In the genomic region with DNA sequence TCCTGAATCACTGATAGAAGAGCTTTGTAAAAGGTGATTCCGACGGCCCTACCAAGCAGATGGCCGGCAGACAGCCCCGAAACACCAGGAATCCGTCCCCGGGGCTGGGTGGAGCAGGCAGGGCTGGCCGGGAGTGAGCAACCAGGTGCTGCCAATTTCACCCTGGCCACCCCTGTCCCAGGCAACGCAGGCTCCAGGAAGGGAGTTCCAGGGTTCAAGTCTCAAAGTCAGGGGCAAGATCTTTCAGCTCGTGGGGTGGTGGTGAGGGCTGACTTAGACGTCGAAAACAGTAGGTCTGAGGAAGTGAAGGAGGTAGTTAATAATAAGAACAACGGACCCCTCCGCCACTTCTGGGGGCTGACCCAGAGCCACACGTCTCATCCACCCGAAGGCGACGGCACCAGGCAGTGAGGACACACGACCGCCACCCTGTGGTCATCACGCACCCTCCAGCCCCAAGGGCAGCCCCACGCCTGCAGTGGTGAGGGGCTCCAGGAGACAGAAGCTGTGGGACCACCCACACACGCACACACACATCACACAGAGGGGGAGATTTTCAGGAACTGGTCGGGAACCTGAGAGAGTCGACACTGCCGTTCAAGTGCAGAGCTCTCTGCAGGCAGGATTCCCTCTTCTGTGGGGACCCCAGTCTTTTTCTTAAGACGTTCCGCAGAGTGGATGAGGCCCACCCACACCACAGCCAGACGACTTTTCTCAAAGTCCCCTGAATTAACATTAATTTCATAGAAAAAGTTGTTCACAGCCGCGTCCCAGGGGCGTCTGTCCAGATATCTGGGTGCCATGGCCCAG, we compare ENCODE assay signal across 8 cellular contexts.
DNase-seq lines count a peak whose midpoint lies in the region; ATAC-seq, FAIRE-seq and TF ChIP-seq lines count a peak whose summit lies in the region.

No MANE protein-coding gene starts in this region.

- no peaks in the 10 kb centered on the region for H3K36me3 Mint-ChIP-seq in activated CD4-positive, alpha-beta memory T cell treated with anti-CD3 and anti-CD28 coated beads, Interleukin-2, amount 10 ng/mL, durations not matched to agents 7 days and 5 days (ENCODE audit: low read depth)

- no peak for FAIRE-seq in GM12892 (lab: Jason Lieb, UNC)

- POLR2A ChIA-PET in activated CD4-positive, alpha-beta memory T cell treated with anti-CD3 and anti-CD28 coated beads, Interleukin-2, amount 10 ng/mL, durations not matched to agents 7 days and 5 days (lab: Charles Lee): no interaction called here

- no peaks in the 10 kb centered on the region for H3K36me3 ChIP-seq in BE2C
- no peaks in the 10 kb centered on the region for H3K36me3 ChIP-seq in kidney epithelial cell (ENCODE audit: control insufficient read depth, insufficient read depth, low read length)
- H3K36me3 ChIP-seq in tibial artery: no peaks in the 10 kb centered on the region

- peak; percentile 47 for TF ChIP-seq CTCF in BE2C (IDR thresholded peaks at IDR 0.05; ENCODE audit: low read depth, low read length)
- peak; percentile 51 for TF ChIP-seq CTCF in kidney epithelial cell (IDR thresholded peaks at IDR 0.05; ENCODE audit: insufficient read depth, low read length, poor library complexity, severe bottlenecking)
- TF ChIP-seq CTCF in tibial artery (IDR thresholded peaks at IDR 0.05): no peak

- H3K4me3 ChIP-seq in BE2C (ENCODE audit: low read depth, low read length) (no peak overlapping the region), kidney epithelial cell (ENCODE audit: low read depth, low read length) (no peak overlapping the region), tibial artery (no peak overlapping the region)

- ATAC-seq in GM18909 (IDR thresholded peaks at IDR 0.05; ENCODE audit: poor library complexity, unreplicated experiment): no peak
- no peak for ATAC-seq in HG03354 (IDR thresholded peaks at IDR 0.05; ENCODE audit: poor library complexity, severe bottlenecking, unreplicated experiment)

- DNase-seq in BE2C: no peak
- DNase-seq in GM12892 (ENCODE audit: insufficient read length): peak; percentile 25
- DNase-seq in activated CD4-positive, alpha-beta memory T cell treated with anti-CD3 and anti-CD28 coated beads, Interleukin-2, amount 10 ng/mL, durations not matched to agents 7 days and 5 days: peak; percentile 14
- DNase-seq in kidney epithelial cell (ENCODE audit: low read depth): no peak
- no peak for DNase-seq in tibial artery
- DNase-seq in mucosa of gallbladder (ENCODE audit: low spot score): no peak

- H3K4me1 Mint-ChIP-seq in activated CD4-positive, alpha-beta memory T cell treated with anti-CD3 and anti-CD28 coated beads, Interleukin-2, amount 10 ng/mL, durations not matched to agents 7 days and 5 days: no peaks in the 10 kb centered on the region

- H3K27ac ChIP-seq in tibial artery: no peak overlapping the region

- no peak overlapping the region for H3K4me3 Mint-ChIP-seq in activated CD4-positive, alpha-beta memory T cell treated with anti-CD3 and anti-CD28 coated beads, Interleukin-2, amount 10 ng/mL, durations not matched to agents 7 days and 5 days

- no peak for TF ChIP-seq POLR2A in GM12892 (IDR thresholded peaks at IDR 0.05; ENCODE audit: low read depth, low read length)

- H3K4me1 ChIP-seq in BE2C (no peaks in the 10 kb centered on the region), tibial artery (no peaks in the 10 kb centered on the region)

- CTCF ChIA-PET in activated CD4-positive, alpha-beta memory T cell treated with anti-CD3 and anti-CD28 coated beads, Interleukin-2, amount 10 ng/mL, durations not matched to agents 7 days and 5 days (lab: Charles Lee): interaction anchor here (0.7 to 1.8 kb wide), 5 partner anchors 12 to 1376 kb away, joined by 3 to 4 read pairs (median 3); no protein-coding TSS in a partner anchor

- peaks cover under 1% of the 10 kb centered on the region for H3K9me3 Mint-ChIP-seq in activated CD4-positive, alpha-beta memory T cell treated with anti-CD3 and anti-CD28 coated beads, Interleukin-2, amount 10 ng/mL, durations not matched to agents 7 days and 5 days

- H3K27me3 Mint-ChIP-seq in activated CD4-positive, alpha-beta memory T cell treated with anti-CD3 and anti-CD28 coated beads, Interleukin-2, amount 10 ng/mL, durations not matched to agents 7 days and 5 days: peaks cover 2% of the 10 kb centered on the region

- no peak overlapping the region for H3K27ac Mint-ChIP-seq in activated CD4-positive, alpha-beta memory T cell treated with anti-CD3 and anti-CD28 coated beads, Interleukin-2, amount 10 ng/mL, durations not matched to agents 7 days and 5 days

- no peaks in the 10 kb centered on the region for H3K9me3 ChIP-seq in BE2C
- H3K9me3 ChIP-seq in tibial artery: no peaks in the 10 kb centered on the region

- intact Hi-C loops in tibial artery (cut with DNase I; ENCODE audit: low total_unique reads): loop anchor here (5.0 kb wide), 1 partner anchor 971 kb away; no protein-coding TSS in a partner anchor

- H3K27me3 ChIP-seq in BE2C (peaks cover 84% of the 10 kb centered on the region), kidney epithelial cell (ENCODE audit: control insufficient read depth, insufficient read depth, low read length) (peaks cover 30% of the 10 kb centered on the region), tibial artery (peaks cover 0 to 50% of the 10 kb centered on the region in 2 donors)

Comparison
In these comparisons a context has a peak if more than half of its experiments do, and no peak if none do; other contexts are left out.
1. DNase-seq: peak in GM12892 (single experiment) and activated CD4-positive, alpha-beta memory T cell treated with anti-CD3 and anti-CD28 coated beads, Interleukin-2, amount 10 ng/mL, durations not matched to agents 7 days and 5 days (single experiment); none in BE2C (single experiment), kidney epithelial cell (single experiment), tibial artery (0 of 2) and mucosa of gallbladder (single experiment).
2. CTCF ChIP-seq: peak in BE2C (single experiment) and kidney epithelial cell (single experiment); none in tibial artery (0 of 2).